In genomic region chr5:114358329-114358728, GRCh38 we compare ENCODE assay signal across 22 cellular contexts. TPM values are rescaled to one million over a fixed set of nuclear protein-coding genes. Genes with fewer than 3 reads are reported as not detected.
A peak's percentile ranks its signal among the peaks of the same experiment; 100 is the strongest.
DNase-seq lines count a peak whose midpoint lies in the region; ATAC-seq and TF ChIP-seq lines count a peak whose summit lies in the region.
"Had no signal": no experiment of that assay in that cellular context is flagged by ENCODE, and none has a peak within 500 bp of the region (broad histone marks: within the 10 kb centered on the region; RNA-seq: fewer than 3 reads in every experiment).

No MANE protein-coding gene starts in this region.

- H4K91ac ChIP-seq in IMR-90 (ENCODE audit: insufficient read depth, low read depth, low read length): no peak overlapping the region

- intact Hi-C loops in IMR-90 (cut with micrococcal nuclease): loop anchor here (1.0 to 5.0 kb wide), 5 partner anchors 51 to 678 kb away; no protein-coding TSS in a partner anchor

- peak; percentile 55 for TF ChIP-seq CTCF in C4-2B (conservative IDR thresholded peaks at IDR 0.05)
- peak; percentile 55 for TF ChIP-seq CTCF in IMR-90 (conservative IDR thresholded peaks at IDR 0.05; ENCODE audit: low read depth, low read length)

- in situ Hi-C loops in IMR-90 (cut with MboI; ENCODE audit: low sequenced_read_pairs): no loop called here

- H2AFZ ChIP-seq in IMR-90 (replicated peaks; ENCODE audit: low read length, poor library complexity): no peak overlapping the region
- H2AFZ ChIP-seq: parathyroid adenoma had no signal

- ATAC-seq in IMR-90 (ENCODE audit: low read depth): no peak
- ATAC-seq in HG02798 (IDR thresholded peaks at IDR 0.05; ENCODE audit: poor library complexity, unreplicated experiment): no peak
- no peak for ATAC-seq in activated naive CD8-positive, alpha-beta T cell treated with anti-CD3 and anti-CD28 coated beads, Interleukin-2, amount 50 U/mL, for 24 hours
- ATAC-seq in HG02623 (IDR thresholded peaks at IDR 0.05; ENCODE audit: unreplicated experiment): no peak
- ATAC-seq: stimulated activated naive CD8-positive, alpha-beta T cell treated with anti-CD3 and anti-CD28 coated beads, Interleukin-15, amount 100 ng/mL, for 72 hours had no signal

- peaks cover 43% of the 10 kb centered on the region for H3K27me3 Mint-ChIP-seq in activated naive CD8-positive, alpha-beta T cell treated with anti-CD3 and anti-CD28 coated beads, Interleukin-2, amount 50 U/mL, for 24 hours

- H2AK9ac ChIP-seq in IMR-90 (replicated peaks; ENCODE audit: low read depth, low read length, poor library complexity): no peak overlapping the region

- no peak overlapping the region for H3K56ac ChIP-seq in IMR-90 (ENCODE audit: extremely low read depth, insufficient read depth, low read length)

- no peak overlapping the region for H4K5ac ChIP-seq in IMR-90 (ENCODE audit: low read depth, low read length)

- H3K4ac ChIP-seq in IMR-90 (ENCODE audit: low read depth, low read length): no peak overlapping the region

- H3K18ac ChIP-seq in IMR-90 (ENCODE audit: low read depth, low read length): no peak overlapping the region

- H3K4me3 ChIP-seq in IMR-90 (ENCODE audit: insufficient read depth, low read depth, low read length) (no peak overlapping the region), adipocyte (ENCODE audit: low read length) (no peak overlapping the region)
- H3K4me3 ChIP-seq: lung had no signal

- H3K36me3 ChIP-seq in IMR-90 (ENCODE audit: control insufficient read depth, insufficient read depth, low read length) (no peaks in the 10 kb centered on the region), adipocyte (ENCODE audit: control insufficient read depth, insufficient read depth, low read length, severe bottlenecking) (no peaks in the 10 kb centered on the region)

- DNase-seq in IMR-90 (peak; percentile 24), adipocyte (ENCODE audit: low read depth) (peak; percentile 35), lung microvascular endothelial cell (ENCODE audit: low read depth in 2 of 2) (peak; percentile 27 to 32), NCI-H1105 treated with DMSO at 0.1 percent for 48 hours (lab: John Stamatoyannopoulos, UW) (no peak)
- DNase-seq in activated naive CD8-positive, alpha-beta T cell treated with anti-CD3 and anti-CD28 coated beads, Interleukin-2, amount 50 U/mL, for 24 hours: no peak
- DNase-seq: activated CD4-positive, alpha-beta T cell treated with anti-CD3 and anti-CD28 coated beads, Interleukin-2, amount 10 ng/mL, durations not matched to agents 24 days and 14 days; aorta; COR-L47; islet precursor cell; naive B cell; NCI-H146; NCI-H774; stimulated activated CD4-positive, alpha-beta T cell treated with anti-CD3 and anti-CD28 coated beads, Interleukin-2, amount 100 ng/mL, for 48 hours; stimulated activated naive CD8-positive, alpha-beta T cell treated with anti-CD3 and anti-CD28 coated beads, Interleukin-15, amount 100 ng/mL, for 72 hours; trophoblast cell had no signal

- H3K4me2 ChIP-seq in IMR-90 (ENCODE audit: low read depth, low read length): no peak overlapping the region

- H2BK20ac ChIP-seq in IMR-90 (ENCODE audit: low read depth, low read length): no peak overlapping the region

- no peaks in the 10 kb centered on the region for H3K79me1 ChIP-seq in IMR-90 (ENCODE audit: low read depth in 1 of 2, low read length in 2 of 2)

- no peak overlapping the region for H2BK15ac ChIP-seq in IMR-90 (ENCODE audit: low read depth, low read length)

- CTCF ChIA-PET in IMR-90 (lab: Yijun Ruan, JAX): interaction anchor here (0.7 to 1.3 kb wide), 6 partner anchors 9 to 295 kb away, joined by 3 to 5 read pairs (median 3); no protein-coding TSS in a partner anchor

- H3K27me3 ChIP-seq in IMR-90 (ENCODE audit: control insufficient read depth, insufficient read depth, low read length) (peaks cover 3% of the 10 kb centered on the region; the same call in 1 of the 2 replicates), adipocyte (replicated peaks; ENCODE audit: control insufficient read depth, insufficient read depth, low read length) (peaks cover 28% of the 10 kb centered on the region)

- peak; percentile 58 for TF ChIP-seq RAD21 in IMR-90 (IDR thresholded peaks at IDR 0.05; ENCODE audit: low read length)

- H3K9me3 Mint-ChIP-seq in activated naive CD8-positive, alpha-beta T cell treated with anti-CD3 and anti-CD28 coated beads, Interleukin-2, amount 50 U/mL, for 24 hours: peaks cover 3% of the 10 kb centered on the region
- H3K9me3 Mint-ChIP-seq: activated CD4-positive, alpha-beta T cell treated with anti-CD3 and anti-CD28 coated beads, Interleukin-2, amount 10 ng/mL, durations not matched to agents 24 days and 14 days; activated T-helper 2 cell treated with anti-CD3 and anti-CD28 coated beads, Interferon-gamma antibody, Interleukin-2, Interleukin-4, amounts not matched to agents 10 μg/mL and 5 μg/mL and 100 μg/mL, durations not matched to agents 14 hours and 24 hours and 36 hours had no signal

- BruUV-seq in IMR-90 (replicated peaks; lab: Mats Ljungman, UMichigan): no TSS peak

- no peak overlapping the region for H3K9ac ChIP-seq in IMR-90 (ENCODE audit: low read depth, low read length)
- no peak overlapping the region for H3K9ac ChIP-seq in adipocyte (ENCODE audit: low read length)
- H3K9ac ChIP-seq: parathyroid adenoma had no signal

- H3K23ac ChIP-seq in IMR-90 (ENCODE audit: low read depth, low read length): no peak overlapping the region

- dilution Hi-C loops in IMR-90 (cut with HindIII; ENCODE audit: low sequenced_read_pairs, unreplicated experiment): no loop called here

- peaks cover 4% of the 10 kb centered on the region for H3K4me1 Mint-ChIP-seq in activated naive CD8-positive, alpha-beta T cell treated with anti-CD3 and anti-CD28 coated beads, Interleukin-2, amount 50 U/mL, for 24 hours
- H3K4me1 Mint-ChIP-seq: activated CD4-positive, alpha-beta T cell treated with anti-CD3 and anti-CD28 coated beads, Interleukin-2, amount 10 ng/mL, durations not matched to agents 24 days and 14 days had no signal

- H2BK5ac ChIP-seq in IMR-90 (ENCODE audit: low read depth, low read length, poor library complexity, severe bottlenecking): no peak overlapping the region

- no peaks in the 10 kb centered on the region for H3K9me1 ChIP-seq in IMR-90 (ENCODE audit: insufficient read depth, low read length)

- H3K4me1 ChIP-seq in IMR-90 (ENCODE audit: control insufficient read depth, insufficient read depth, low read length): no peaks in the 10 kb centered on the region
- H3K4me1 ChIP-seq in adipocyte (ENCODE audit: control insufficient read depth, insufficient read depth, low read length): peaks cover 8% of the 10 kb centered on the region

- no peak overlapping the region for H2BK120ac ChIP-seq in IMR-90 (ENCODE audit: low read depth, low read length)

- H3K27ac Mint-ChIP-seq in activated naive CD8-positive, alpha-beta T cell treated with anti-CD3 and anti-CD28 coated beads, Interleukin-2, amount 50 U/mL, for 24 hours: no peak overlapping the region
- H3K27ac Mint-ChIP-seq: activated CD4-positive, alpha-beta T cell treated with anti-CD3 and anti-CD28 coated beads, Interleukin-2, amount 10 ng/mL, durations not matched to agents 24 days and 14 days; activated T-helper 2 cell treated with anti-CD3 and anti-CD28 coated beads, Interferon-gamma antibody, Interleukin-2, Interleukin-4, amounts not matched to agents 10 μg/mL and 5 μg/mL and 100 μg/mL, durations not matched to agents 14 hours and 24 hours and 36 hours; naive B cell; stimulated activated naive CD8-positive, alpha-beta T cell treated with anti-CD3 and anti-CD28 coated beads, Interleukin-15, amount 100 ng/mL, for 72 hours had no signal

- no peak for TF ChIP-seq POLR2A in IMR-90 (IDR thresholded peaks at IDR 0.05; ENCODE audit: low read depth, low read length)

- H3K4me3 Mint-ChIP-seq in activated naive CD8-positive, alpha-beta T cell treated with anti-CD3 and anti-CD28 coated beads, Interleukin-2, amount 50 U/mL, for 24 hours: no peak overlapping the region
- H3K4me3 Mint-ChIP-seq: activated CD4-positive, alpha-beta T cell treated with anti-CD3 and anti-CD28 coated beads, Interleukin-2, amount 10 ng/mL, durations not matched to agents 24 days and 14 days; naive B cell; stimulated activated naive CD8-positive, alpha-beta T cell treated with anti-CD3 and anti-CD28 coated beads, Interleukin-15, amount 100 ng/mL, for 72 hours had no signal

- H3K9me3 ChIP-seq in IMR-90 (ENCODE audit: control insufficient read depth, insufficient read depth, low read length) (no peaks in the 10 kb centered on the region), adipocyte (ENCODE audit: control insufficient read depth, low read length) (no peaks in the 10 kb centered on the region)

- no peak overlapping the region for H4K8ac ChIP-seq in IMR-90 (ENCODE audit: low read depth in 2 of 2, low read length in 2 of 2)

- H3K14ac ChIP-seq in IMR-90 (replicated peaks; ENCODE audit: low read depth, low read length): no peak overlapping the region

- POLR2A ChIA-PET in IMR-90 (lab: Charles Lee; ENCODE audit: unreplicated experiment): no interaction called here

- WGBS in IMR-90 (ENCODE audit: extremely low coverage in 2 of 2, insufficient read length in 1 of 2), 2 experiments: 50% methylated on average over 1 of the region's 2 CpGs; no CpG with 5 or more reads in 1 of the 2 experiments

- H4K20me1 ChIP-seq in IMR-90 (ENCODE audit: insufficient read depth, low read length): no peaks in the 10 kb centered on the region

- H3K27ac ChIP-seq in C4-2B (no peak overlapping the region), IMR-90 (ENCODE audit: insufficient read depth, low read length) (no peak overlapping the region)
- H3K27ac ChIP-seq: parathyroid adenoma had no signal

- H3K36me3 Mint-ChIP-seq in activated naive CD8-positive, alpha-beta T cell treated with anti-CD3 and anti-CD28 coated beads, Interleukin-2, amount 50 U/mL, for 24 hours (ENCODE audit: low read depth): no peaks in the 10 kb centered on the region

- no peak overlapping the region for H2AK5ac ChIP-seq in IMR-90 (ENCODE audit: low read depth, low read length)

TF ChIP-seq in IMR-90, 13 proteins besides CTCF, POLR2A, EP300 and RAD21 (continues in another document):
- TF ChIP-seq CEBPB (IDR thresholded peaks at IDR 0.05; ENCODE audit: low read depth, low read length) (no peak), BHLHE40 (IDR thresholded peaks at IDR 0.05; ENCODE audit: low read depth, low read length) (no peak), MAFK (IDR thresholded peaks at IDR 0.05; ENCODE audit: low read depth, low read length) (no peak), USF2 (IDR thresholded peaks at IDR 0.05; ENCODE audit: low read depth, low read length) (no peak)

RNA-seq across cellular contexts. Expression of gene KCNN2, which starts 3.5 kb away (rescaled TPM):
- total RNA-seq in IMR-90 (2012; rRNA removed): 2.2 and 3.3 TPM in 2 replicates
- 7.5 and 8.8 TPM in 2 replicates for polyA plus RNA-seq in IMR-90 (2012; rRNA removed)
- 4.9 and 5.7 TPM in 2 replicates for polyA plus RNA-seq in IMR-90 (2012; cell fraction: cytosol; rRNA removed)
- 5.9 and 9.9 TPM in 2 replicates for polyA plus RNA-seq in IMR-90 (2012; cell fraction: nucleus; rRNA removed; ENCODE audit: low replicate concordance)
- total RNA-seq in lung microvascular endothelial cell: 1.5 and 2.2 TPM in 2 replicates
- total RNA-seq: activated CD4-positive, alpha-beta T cell treated with anti-CD3 and anti-CD28 coated beads, Interleukin-2, amount 10 ng/mL, durations not matched to agents 24 days and 14 days; activated T-helper 2 cell treated with anti-CD3 and anti-CD28 coated beads, Interferon-gamma antibody, Interleukin-2, Interleukin-4, amounts not matched to agents 10 μg/mL and 5 μg/mL and 100 μg/mL, durations not matched to agents 14 hours and 24 hours and 36 hours; RPMI7951 had no signal
- polyA plus RNA-seq: aorta had no signal

Comparison
In these comparisons a context has a peak if more than half of its experiments do, and no peak if none do; other contexts are left out.
1. DNase-seq: peak in IMR-90 (single experiment), adipocyte (single experiment) and lung microvascular endothelial cell (2 of 2); none in NCI-H1105 treated with DMSO at 0.1 percent for 48 hours (single experiment) and activated naive CD8-positive, alpha-beta T cell treated with anti-CD3 and anti-CD28 coated beads, Interleukin-2, amount 50 U/mL, for 24 hours (single experiment).